In genomic region chr5:111548992-111549649, GRCh38 we compare ENCODE assay signal across 15 cellular contexts. TPM values are rescaled to one million over a fixed set of nuclear protein-coding genes. Genes with fewer than 3 reads are reported as not detected.
DNase-seq lines count a peak whose midpoint lies in the region; ATAC-seq, FAIRE-seq and TF ChIP-seq lines count a peak whose summit lies in the region.
"Had no signal": no experiment of that assay in that cellular context is flagged by ENCODE, and none has a peak within 500 bp of the region (broad histone marks: within the 10 kb centered on the region; RNA-seq: fewer than 3 reads in every experiment).

No MANE protein-coding gene starts in this region.

- no peaks in the 10 kb centered on the region for H3K9me1 ChIP-seq in K562 (ENCODE audit: control insufficient read depth, insufficient read depth, low read length)

- in situ Hi-C loops in K562 (cut with MboI), result loop anchor here (10.0 kb wide), 1 partner anchor 596 kb away; no protein-coding TSS in a partner anchor

- intact Hi-C loops in K562 (cut with micrococcal nuclease), result no loop called here
- intact Hi-C loops in mucosa of descending colon (cut with DNase I, micrococcal nuclease), result no loop called here

- H3K4me1 ChIP-seq in K562 (replicated peaks in 1 of 2; ENCODE audit: control insufficient read depth in 2 of 2, insufficient read depth in 2 of 2, low read length in 2 of 2), result peaks cover 0 to 3% of the 10 kb centered on the region in 2 experiments; a peak in 1 of 5 replicates
- peaks cover 5% of the 10 kb centered on the region for H3K4me1 ChIP-seq in mucosa of descending colon (ENCODE audit: low read depth)

- POLR2A ChIA-PET in K562 (lab: Yijun Ruan, JAX), result no interaction called here

- TF ChIP-seq POLR2A in K562 (conservative IDR thresholded peaks at IDR 0.05) (no peak), GM18505 (IDR thresholded peaks at IDR 0.05; ENCODE audit: borderline replicate concordance, extremely low read depth, insufficient read depth, insufficient read length) (no peak)

- TF ChIP-seq RAD21 in K562 (CRISPR knock-in tag; conservative IDR thresholded peaks at IDR 0.05 in 1 of 2, IDR thresholded peaks at IDR 0.05 in 1 of 2), result no peak

- TF ChIP-seq CTCF in K562 (IDR thresholded peaks at IDR 0.05 in 2 of 3, conservative IDR thresholded peaks at IDR 0.05 in 1 of 3; ENCODE audit: insufficient read depth in 2 of 3, low read depth in 1 of 3, low read length in 3 of 3) (no peak), mucosa of descending colon (IDR thresholded peaks at IDR 0.05) (no peak)

- H3K27me3 ChIP-seq in K562 (ENCODE audit: control insufficient read depth in 2 of 2, insufficient read depth in 2 of 2, low read length in 2 of 2), result peaks cover 3 to 5% of the 10 kb centered on the region in 2 experiments; a peak in 3 of 5 replicates
- H3K27me3 ChIP-seq: neutrophil, suprapubic skin had no signal

- H3K27ac ChIP-seq in K562 (ENCODE audit: extremely low read depth, low read depth, low read length), result no peak overlapping the region
- H3K27ac ChIP-seq: neutrophil, PC-9, suprapubic skin had no signal

- DNase-seq in EH (ENCODE audit: low read depth), result peak; percentile 49
- peak; percentile 44 for DNase-seq in NCI-H1436 treated with DMSO at 0.1 percent for 48 hours (lab: John Stamatoyannopoulos, UW)
- peak in 1 of 4 experiments; percentile 18 for DNase-seq in K562 (ENCODE audit: extremely low read depth in 1 of 4, low spot score in 3 of 4)
- peak in 1 of 3 donors; percentile 29 for DNase-seq in mucosa of descending colon
- no peak for DNase-seq in activated CD4-positive, alpha-beta T cell treated with anti-CD3 and anti-CD28 coated beads for 48 hours
- no peak for DNase-seq in NCI-H2171 treated with DMSO at 0.1 percent for 48 hours (lab: John Stamatoyannopoulos, UW)
- no peak for DNase-seq in GM19238 (ENCODE audit: insufficient read length, low spot score)
- DNase-seq: activated CD4-positive, CD25-positive, alpha-beta regulatory T cell treated with anti-CD3 and anti-CD28 coated beads, Interleukin-2, amount 50 U/mL, for 72 hours; CD4-positive, alpha-beta T cell; PC-9 had no signal

- TF ChIP-seq EP300 in K562 (IDR thresholded peaks at IDR 0.05; ENCODE audit: low read length), result no peak

- H3K9me3 ChIP-seq in K562 (replicated peaks; ENCODE audit: control insufficient read depth, insufficient read depth, low read depth, low read length) (no peaks in the 10 kb centered on the region), mucosa of descending colon (no peaks in the 10 kb centered on the region)
- H3K9me3 ChIP-seq: neutrophil, suprapubic skin had no signal

- no peak for FAIRE-seq in K562 (lab: Jason Lieb, UNC)

- H4K20me1 ChIP-seq in K562 (replicated peaks; ENCODE audit: control insufficient read depth, insufficient read depth, low read length), result no peaks in the 10 kb centered on the region

- H3K4me2 ChIP-seq in K562 (ENCODE audit: insufficient read depth, low read length), result no peak overlapping the region
- H3K4me2 ChIP-seq: PC-9 had no signal

- CTCF ChIA-PET in K562 (lab: Yijun Ruan, JAX; ENCODE audit: low intra/inter-chr PET ratio), result no interaction called here

- H3K36me3 ChIP-seq in K562 (ENCODE audit: control insufficient read depth, insufficient read depth, low read length) (no peaks in the 10 kb centered on the region), mucosa of descending colon (ENCODE audit: low read depth) (no peaks in the 10 kb centered on the region)
- H3K36me3 ChIP-seq: neutrophil, suprapubic skin had no signal

- BruUV-seq in K562 (replicated peaks; lab: Mats Ljungman, UMichigan), result no TSS peak

- H3K4me3 ChIP-seq in K562 (no peak overlapping the region), mucosa of descending colon (no peak overlapping the region)
- H3K4me3 ChIP-seq: lung, PC-9, suprapubic skin had no signal

- no peak overlapping the region for H3K9ac ChIP-seq in K562 (ENCODE audit: insufficient read depth in 1 of 2, low read depth in 2 of 2, low read length in 2 of 2)

- WGBS in K562 (ENCODE audit: insufficient coverage, low coverage, missing lambda C conversion rate), result 5% methylated on average over 6 of the region's 6 CpGs

- H3K79me2 ChIP-seq in K562 (ENCODE audit: control insufficient read depth, insufficient read depth, low read length), result no peaks in the 10 kb centered on the region

- no peak overlapping the region for H2AFZ ChIP-seq in K562 (ENCODE audit: low read depth, low read length)
- H2AFZ ChIP-seq: PC-9 had no signal

- ATAC-seq in K562 (no peak), mucosa of descending colon (peak; percentile 70), GM18505 (IDR thresholded peaks at IDR 0.05; ENCODE audit: unreplicated experiment) (no peak)
- ATAC-seq: activated naive CD4-positive, alpha-beta T cell treated with anti-CD3 and anti-CD28 coated beads, Interleukin-2, amount 50 U/mL, for 72 hours had no signal

TF ChIP-seq in K562, 482 proteins besides CTCF, POLR2A, EP300 and RAD21 (continues in another document):
- TF ChIP-seq MEIS2 (IDR thresholded peaks at IDR 0.05; ENCODE audit: partially characterized antibody) (peak; percentile 43), RFX1 (IDR thresholded peaks at IDR 0.05) (no peak), HMGN3 (IDR thresholded peaks at IDR 0.05; ENCODE audit: borderline replicate concordance, extremely low read depth, insufficient read length, low read depth, low read length) (no peak), ZEB2 (IDR thresholded peaks at IDR 0.05) (no peak), ZNF507 (tag; conservative IDR thresholded peaks at IDR 0.05) (no peak), ARID2 (IDR thresholded peaks at IDR 0.05) (no peak), NFE2L1 (tag; IDR thresholded peaks at IDR 0.05; ENCODE audit: borderline replicate concordance, low read depth) (no peak), POLR2H (tag; IDR thresholded peaks at IDR 0.05; ENCODE audit: low read depth) (no peak), CBFA2T3 (IDR thresholded peaks at IDR 0.05) (peak; percentile 48; the same call in 1 of the 2 replicates), WHSC1 (IDR thresholded peaks at IDR 0.05; ENCODE audit: low read length) (no peak), STAT5B (CRISPR knock-in tag; IDR thresholded peaks at IDR 0.05) (no peak)
- TF ChIP-seq, protein P1, sequence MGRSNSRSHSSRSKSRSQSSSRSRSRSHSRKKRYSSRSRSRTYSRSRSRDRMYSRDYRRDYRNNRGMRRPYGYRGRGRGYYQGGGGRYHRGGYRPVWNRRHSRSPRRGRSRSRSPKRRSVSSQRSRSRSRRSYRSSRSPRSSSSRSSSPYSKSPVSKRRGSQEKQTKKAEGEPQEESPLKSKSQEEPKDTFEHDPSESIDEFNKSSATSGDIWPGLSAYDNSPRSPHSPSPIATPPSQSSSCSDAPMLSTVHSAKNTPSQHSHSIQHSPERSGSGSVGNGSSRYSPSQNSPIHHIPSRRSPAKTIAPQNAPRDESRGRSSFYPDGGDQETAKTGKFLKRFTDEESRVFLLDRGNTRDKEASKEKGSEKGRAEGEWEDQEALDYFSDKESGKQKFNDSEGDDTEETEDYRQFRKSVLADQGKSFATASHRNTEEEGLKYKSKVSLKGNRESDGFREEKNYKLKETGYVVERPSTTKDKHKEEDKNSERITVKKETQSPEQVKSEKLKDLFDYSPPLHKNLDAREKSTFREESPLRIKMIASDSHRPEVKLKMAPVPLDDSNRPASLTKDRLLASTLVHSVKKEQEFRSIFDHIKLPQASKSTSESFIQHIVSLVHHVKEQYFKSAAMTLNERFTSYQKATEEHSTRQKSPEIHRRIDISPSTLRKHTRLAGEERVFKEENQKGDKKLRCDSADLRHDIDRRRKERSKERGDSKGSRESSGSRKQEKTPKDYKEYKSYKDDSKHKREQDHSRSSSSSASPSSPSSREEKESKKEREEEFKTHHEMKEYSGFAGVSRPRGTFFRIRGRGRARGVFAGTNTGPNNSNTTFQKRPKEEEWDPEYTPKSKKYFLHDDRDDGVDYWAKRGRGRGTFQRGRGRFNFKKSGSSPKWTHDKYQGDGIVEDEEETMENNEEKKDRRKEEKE (IDR thresholded peaks at IDR 0.05; ENCODE audit: borderline replicate concordance in 1 of 2, control insufficient read depth in 1 of 2, low read depth in 2 of 2, low read length in 1 of 2), result no peak

RNA-seq across cellular contexts. Expression of gene STARD4, which starts 36.8 kb away (rescaled TPM):
- 59.7 and 137 TPM in 2 replicates for total RNA-seq in K562 (2011; cell fraction: chromatin; rRNA removed; ENCODE audit: low replicate concordance)
- total RNA-seq in K562 (2011; cell fraction: nucleolus; rRNA removed), result 35.4 and 44.6 TPM in 2 replicates
- 95.2 and 164 TPM in 2 replicates for total RNA-seq in K562 (2011; cell fraction: nucleoplasm; rRNA removed)
- total RNA-seq in K562 (2014; rRNA removed) (28.8 and 30.7 TPM in 2 replicates), K562 (2014; rRNA removed; fragmentation: Illumina TruSeq; extraction: Trizol) (53.3 and 67.6 TPM in 2 replicates), K562 (2015; rRNA removed; fragmentation: Illumina TruSeq; extraction: Trizol) (31.6 and 39.5 TPM in 2 replicates), K562 (2021) (34.1 and 41.6 TPM in 2 replicates), mucosa of descending colon (10 to 100 TPM; 18.8 to 37.5 (median 36.0) TPM)
- polyA plus RNA-seq in K562 (2011; rRNA removed) (79.0 and 88.0 TPM in 2 replicates), K562 (2014; fragmentation: Illumina TruSeq; extraction: Trizol) (34.0 and 36.1 TPM in 2 replicates), K562 (2014; fragmentation: Nextera tagmentation; extraction: Ambion mirVana) (10 to 100 TPM; 28.4 to 33.3 TPM), K562 (2014; rRNA removed) (33.7 and 35.9 TPM in 2 replicates)
- 17.0 and 52.8 TPM in 2 replicates for polyA plus RNA-seq in K562 (2011; cell fraction: cytosol; rRNA removed)
- 102 and 118 TPM in 2 replicates for polyA plus RNA-seq in K562 (2011; cell fraction: nucleus; rRNA removed)
- polyA plus RNA-seq in K562 (2012), result 30.2 and 41.5 TPM in 2 replicates
- 88.2 and 104 TPM in 2 replicates for polyA minus RNA-seq in K562 (2011; rRNA and poly(A)+ RNA removed)
- 33.3 and 43.1 TPM in 2 replicates for polyA minus RNA-seq in K562 (2011; cell fraction: cytosol; rRNA and poly(A)+ RNA removed)
- polyA minus RNA-seq in K562 (2011; cell fraction: nucleus; rRNA and poly(A)+ RNA removed), result 48.9 and 89.9 TPM in 2 replicates

Comparison
In these comparisons a context has a peak if more than half of its experiments do, and no peak if none do; other contexts are left out.
1. DNase-seq: peak in EH (single experiment) and NCI-H1436 treated with DMSO at 0.1 percent for 48 hours (single experiment); none in activated CD4-positive, alpha-beta T cell treated with anti-CD3 and anti-CD28 coated beads for 48 hours (single experiment), NCI-H2171 treated with DMSO at 0.1 percent for 48 hours (single experiment) and GM19238 (single experiment).